ENCODE assay signal across 1 cellular context in genomic region chr4:152992027-152992426, GRCh38.
TF ChIP-seq lines count a peak whose summit lies in the region.

No MANE protein-coding gene starts in this region.

TF ChIP-seq in GM23338, 12 proteins besides CTCF, POLR2A, EP300 and RAD21 (continued from another document):
- TF ChIP-seq REST (IDR thresholded peaks at IDR 0.05; ENCODE audit: unreplicated experiment) (no peak), NANOG (IDR thresholded peaks at IDR 0.05; ENCODE audit: borderline replicate concordance) (no peak), ZNF462 (CRISPR knock-in tag; IDR thresholded peaks at IDR 0.05) (no peak), JUNB (IDR thresholded peaks at IDR 0.05; ENCODE audit: unreplicated experiment) (no peak)
